Comparison of ENCODE assay signal across 14 cellular contexts in genomic region chr14:63454436-63454835, GRCh38.
DNase-seq lines count a peak whose midpoint lies in the region; ATAC-seq and TF ChIP-seq lines count a peak whose summit lies in the region.
"Had no signal": no experiment of that assay in that cellular context is flagged by ENCODE, and none has a peak within 500 bp of the region (broad histone marks: within the 10 kb centered on the region; RNA-seq: fewer than 3 reads in every experiment).

No MANE protein-coding gene starts in this region.

- no peak overlapping the region for H3K4me3 Mint-ChIP-seq in stimulated activated memory B cell treated with anti-CD40 and anti-IgM and Interleukin-4, amounts not matched to agents 10 μg/mL and 1 μg/mL and 100 μg/mL, for 72 hours
- H3K4me3 Mint-ChIP-seq: CD8-positive, alpha-beta memory T cell had no signal

- peaks cover 35% of the 10 kb centered on the region for H3K36me3 Mint-ChIP-seq in stimulated activated memory B cell treated with anti-CD40 and anti-IgM and Interleukin-4, amounts not matched to agents 10 μg/mL and 1 μg/mL and 100 μg/mL, for 72 hours

- 90% methylated on average over 3 of the region's 3 CpGs for WGBS in SK-N-SH (ENCODE audit: low lambda C conversion rate)

- CTCF ChIA-PET in SK-N-SH (lab: Yijun Ruan, JAX), result interaction anchor here (1.2 kb wide), 1 partner anchor 65 kb away, joined by 4 read pairs; no protein-coding TSS in a partner anchor
- CTCF ChIA-PET in HEK293T (lab: Yijun Ruan, JAX), result no interaction called here

- H3K4me1 ChIP-seq in SK-N-SH (ENCODE audit: control insufficient read depth in 1 of 2, insufficient read depth in 2 of 2, low read depth in 1 of 2, low read length in 1 of 2) (peaks cover 12 to 19% of the 10 kb centered on the region in 2 experiments; a peak in 3 of 4 replicates), KMS-11 (ENCODE audit: low read depth, poor library complexity, severe bottlenecking) (peaks cover 26% of the 10 kb centered on the region)

- H3K9me3 Mint-ChIP-seq in stimulated activated memory B cell treated with anti-CD40 and anti-IgM and Interleukin-4, amounts not matched to agents 10 μg/mL and 1 μg/mL and 100 μg/mL, for 72 hours, result no peaks in the 10 kb centered on the region
- H3K9me3 Mint-ChIP-seq: CD8-positive, alpha-beta memory T cell had no signal

- no peaks in the 10 kb centered on the region for H3K9me3 ChIP-seq in SK-N-SH

- no peaks in the 10 kb centered on the region for H3K9me2 ChIP-seq in SK-N-SH

- H3K36me3 ChIP-seq in SK-N-SH (replicated peaks in 1 of 2; ENCODE audit: control insufficient read depth in 1 of 2, insufficient read depth in 2 of 2, low read length in 1 of 2), result peaks cover 6 to 13% of the 10 kb centered on the region in 2 experiments
- no peaks in the 10 kb centered on the region for H3K36me3 ChIP-seq in KMS-11 (ENCODE audit: insufficient read depth)

- peak overlapping the region; percentile 57 for H3K27ac Mint-ChIP-seq in stimulated activated memory B cell treated with anti-CD40 and anti-IgM and Interleukin-4, amounts not matched to agents 10 μg/mL and 1 μg/mL and 100 μg/mL, for 72 hours

- no peak overlapping the region for H3K9ac ChIP-seq in SK-N-SH
- no peak overlapping the region for H3K9ac ChIP-seq in KMS-11
- H3K9ac ChIP-seq: GM23248 had no signal

- no peaks in the 10 kb centered on the region for H3K27me3 Mint-ChIP-seq in stimulated activated memory B cell treated with anti-CD40 and anti-IgM and Interleukin-4, amounts not matched to agents 10 μg/mL and 1 μg/mL and 100 μg/mL, for 72 hours
- H3K27me3 Mint-ChIP-seq: CD8-positive, alpha-beta memory T cell had no signal

- H3K4me2 ChIP-seq in SK-N-SH (no peak overlapping the region), KMS-11 (peak overlapping the region; percentile 42; the same call in 1 of the 2 replicates)

- H4K20me1 ChIP-seq in SK-N-SH (ENCODE audit: insufficient read depth), result peaks cover 71% of the 10 kb centered on the region
- H4K20me1 ChIP-seq in KMS-11 (ENCODE audit: insufficient read depth), result 0 out of 2 replicates have a peak, but pooled peaks cover 12% of the 10 kb centered on the region

- POLR2A ChIA-PET in SK-N-SH (lab: Yijun Ruan, JAX), result no interaction called here
- POLR2A ChIA-PET in HEK293T (lab: Yijun Ruan, JAX), result interaction anchor here (0.7 kb wide), 1 partner anchor 21 kb away, joined by 5 read pairs; no protein-coding TSS in a partner anchor

- H3K4me3 ChIP-seq in SK-N-SH (ENCODE audit: low read depth in 2 of 2, low read length in 1 of 2) (no peak overlapping the region), KMS-11 (IDR thresholded peaks at IDR 0.05; ENCODE audit: insufficient read depth, low read depth, low read length) (no peak overlapping the region)
- H3K4me3 ChIP-seq: GM23248 had no signal

- DNase-seq in SK-N-SH (no peak), cerebellum (ENCODE audit: low spot score) (peak; percentile 60), HEK293T (ENCODE audit: extremely low spot score) (no peak)
- no peak for DNase-seq in effector CD4-positive, alpha-beta T cell
- DNase-seq: CD8-positive, alpha-beta memory T cell; H7; MM.1S; NCI-H2227 treated with DMSO at 0.1 percent for 48 hours; NCI-H510A had no signal

- H3K79me2 ChIP-seq in SK-N-SH (ENCODE audit: insufficient read depth), result peaks cover 96% of the 10 kb centered on the region
- no peaks in the 10 kb centered on the region; the same call in 1 of the 2 replicates for H3K79me2 ChIP-seq in KMS-11 (ENCODE audit: insufficient read depth, low read depth)

- no peaks in the 10 kb centered on the region for H3K27me3 ChIP-seq in SK-N-SH (ENCODE audit: insufficient read depth)
- no peaks in the 10 kb centered on the region for H3K27me3 ChIP-seq in KMS-11 (ENCODE audit: insufficient read depth, low read depth)

- TF ChIP-seq EP300 in SK-N-SH (IDR thresholded peaks at IDR 0.05; ENCODE audit: borderline replicate concordance in 1 of 2, low read depth in 1 of 2, low read length in 1 of 2), result no peak

- TF ChIP-seq CTCF in SK-N-SH (IDR thresholded peaks at IDR 0.05), result no peak
- no peak for TF ChIP-seq CTCF in KMS-11 (conservative IDR thresholded peaks at IDR 0.05; ENCODE audit: low read depth, low read length)

- TF ChIP-seq RAD21 in SK-N-SH (IDR thresholded peaks at IDR 0.05; ENCODE audit: low read length), result no peak

- H3F3A ChIP-seq in SK-N-SH (replicated peaks; ENCODE audit: insufficient read depth), result peaks cover 9% of the 10 kb centered on the region

- H3K4me1 Mint-ChIP-seq in stimulated activated memory B cell treated with anti-CD40 and anti-IgM and Interleukin-4, amounts not matched to agents 10 μg/mL and 1 μg/mL and 100 μg/mL, for 72 hours, result peaks cover 33% of the 10 kb centered on the region

- H3K27ac ChIP-seq in SK-N-SH (ENCODE audit: low read depth in 2 of 2, low read length in 1 of 2) (peak overlapping the region; percentile 21 to 60; a peak in 3 of 4 replicates), KMS-11 (peak overlapping the region; percentile 43; the same call in 1 of the 2 replicates)
- H3K27ac ChIP-seq: GM23248 had no signal

- H2AFZ ChIP-seq in SK-N-SH (ENCODE audit: low read depth) (no peak overlapping the region), KMS-11 (ENCODE audit: low read depth) (no peak overlapping the region)
- H2AFZ ChIP-seq: GM23248 had no signal

- ATAC-seq in SK-N-SH treated with all-trans-retinoic acid at 6 μM for 48 hours (no peak; the same call in 2 of the 3 replicates), HG02623 (IDR thresholded peaks at IDR 0.05; ENCODE audit: unreplicated experiment) (no peak)
- no peak for ATAC-seq in stimulated activated memory B cell treated with anti-CD40 and anti-IgM and Interleukin-4, amounts not matched to agents 10 μg/mL and 1 μg/mL and 100 μg/mL, for 72 hours

TF ChIP-seq in SK-N-SH, 30 proteins besides CTCF, POLR2A, EP300 and RAD21 (continues in another document):
- TF ChIP-seq POLR2AphosphoS5 (IDR thresholded peaks at IDR 0.05; ENCODE audit: low read depth, low read length) (no peak), TEAD4 (IDR thresholded peaks at IDR 0.05; ENCODE audit: borderline replicate concordance, insufficient read depth) (no peak), SIN3A (IDR thresholded peaks at IDR 0.05; ENCODE audit: borderline replicate concordance, low read depth, low read length) (no peak), SMC3 (IDR thresholded peaks at IDR 0.05; ENCODE audit: low read depth, low read length) (no peak), TCF12 (IDR thresholded peaks at IDR 0.05) (no peak), GABPA (IDR thresholded peaks at IDR 0.05; ENCODE audit: low read depth) (no peak)
- TF ChIP-seq, protein P1, sequence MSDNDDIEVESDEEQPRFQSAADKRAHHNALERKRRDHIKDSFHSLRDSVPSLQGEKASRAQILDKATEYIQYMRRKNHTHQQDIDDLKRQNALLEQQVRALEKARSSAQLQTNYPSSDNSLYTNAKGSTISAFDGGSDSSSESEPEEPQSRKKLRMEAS (IDR thresholded peaks at IDR 0.05; ENCODE audit: low read depth), result no peak

TF ChIP-seq in SK-N-SH treated with all-trans-retinoic acid at 6 μM for 48 hours, 23 proteins besides CTCF, POLR2A, EP300 and RAD21 (continues in another document):
- TF ChIP-seq TCF4 (CRISPR knock-in tag; IDR thresholded peaks at IDR 0.05; ENCODE audit: borderline replicate concordance), result no peak
- no peak for TF ChIP-seq TSHZ2 (CRISPR knock-in tag; IDR thresholded peaks at IDR 0.05)
- no peak for TF ChIP-seq ZFP3 (CRISPR knock-in tag; IDR thresholded peaks at IDR 0.05)

TF ChIP-seq in HEK293T, 16 proteins besides CTCF, POLR2A, EP300 and RAD21:
- TF ChIP-seq LEF1 (IDR thresholded peaks at IDR 0.05; ENCODE audit: borderline replicate concordance), result no peak
- no peak for TF ChIP-seq NFRKB (IDR thresholded peaks at IDR 0.05)
- TF ChIP-seq TARDBP (IDR thresholded peaks at IDR 0.05), result no peak
- no peak for TF ChIP-seq ARNT (IDR thresholded peaks at IDR 0.05)
- TF ChIP-seq BHLHE40 (IDR thresholded peaks at IDR 0.05; ENCODE audit: borderline replicate concordance), result no peak
- TF ChIP-seq FOXK2 (IDR thresholded peaks at IDR 0.05), result no peak
- TF ChIP-seq SP1 (IDR thresholded peaks at IDR 0.05), result no peak
- TF ChIP-seq L3MBTL2 (conservative IDR thresholded peaks at IDR 0.05), result no peak
TF ChIP-seq in HEK293T: peak in this region for 0.
